Comparison of ENCODE assay signal across 7 cellular contexts in the genomic region with DNA sequence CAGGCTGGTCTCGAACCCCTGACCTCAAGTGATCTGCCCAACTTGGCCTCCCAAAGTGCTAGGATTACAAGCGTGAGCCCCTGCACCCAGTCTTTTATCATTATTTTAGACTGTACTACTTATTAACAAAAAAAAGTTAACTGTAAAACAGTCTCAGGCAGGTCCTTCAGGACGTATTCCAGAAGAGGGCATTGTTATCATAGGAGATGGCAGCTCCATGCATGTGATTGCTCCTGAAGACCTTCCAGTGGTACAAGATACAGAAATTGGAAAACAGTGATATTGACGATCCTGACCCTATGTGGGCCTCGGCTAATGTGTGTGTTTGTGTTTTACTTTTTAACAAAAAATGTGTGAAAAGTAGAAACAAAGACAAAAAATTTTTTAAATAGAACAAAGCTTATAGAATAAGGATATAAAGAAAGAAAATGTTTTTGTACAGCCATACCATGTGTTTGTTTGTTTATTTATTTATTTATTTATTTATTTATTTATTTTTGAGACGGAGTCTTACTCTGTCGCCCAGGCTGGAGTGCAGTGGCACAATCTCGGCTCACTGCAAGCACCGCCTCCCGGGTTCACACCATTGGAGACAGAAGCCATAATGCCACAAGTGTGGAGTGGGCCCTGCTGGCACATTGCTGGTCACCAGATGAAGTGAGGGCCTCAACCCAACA. TPM values are rescaled to one million over a fixed set of nuclear protein-coding genes. Genes with fewer than 3 reads are reported as not detected.
A peak's percentile ranks its signal among the peaks of the same experiment; 100 is the strongest.
DNase-seq lines count a peak whose midpoint lies in the region; ATAC-seq, FAIRE-seq and TF ChIP-seq lines count a peak whose summit lies in the region.
"Not testable (repeated sequence)": the region's sequence is repeated elsewhere in the genome, so short reads cannot be mapped to it uniquely, and the experiment has no call there.

No MANE protein-coding gene starts in this region.

- intact Hi-C loops in GM12878 (cut with micrococcal nuclease; ENCODE audit: unreplicated experiment): not testable (repeated sequence)

- not testable (repeated sequence) for H3K9me3 Mint-ChIP-seq in osteocyte (ENCODE audit: unreplicated experiment)

- not testable (repeated sequence) for H3K4me3 ChIP-seq in RWPE2 (ENCODE audit: severe bottlenecking); GM12878; epithelial cell of esophagus (ENCODE audit: low read length)

- CTCF ChIA-PET in GM12878 (lab: Yijun Ruan, JAX): interaction anchor here (1.7 kb wide), 1 partner anchor 108 kb away, joined by 9 read pairs; no protein-coding TSS in a partner anchor

- TF ChIP-seq RAD21 in GM12878 (IDR thresholded peaks at IDR 0.05; ENCODE audit: insufficient read depth, low read depth, low read length): peak; percentile 32; the same call in 1 of the 2 replicates

- DNase-seq in G401 (ENCODE audit: low spot score): peak; percentile 79
- DNase-seq in M059J (ENCODE audit: low read depth): peak; percentile 31
- DNase-seq in RWPE2 (ENCODE audit: low spot score); GM12878 (ENCODE audit: low read depth, low spot score); osteocyte (ENCODE audit: extremely low spot score, unreplicated experiment): not testable (repeated sequence)
- DNase-seq in epithelial cell of esophagus (ENCODE audit: low read depth): peak; percentile 29
- peak; percentile 18 for DNase-seq in iris pigment epithelial cell (ENCODE audit: low read depth)

- not testable (repeated sequence) for H3K4me3 Mint-ChIP-seq in osteocyte (ENCODE audit: unreplicated experiment)

- ATAC-seq in RWPE2 (ENCODE audit: low read depth); GM12878: not testable (repeated sequence)

- H3K4me1 Mint-ChIP-seq in osteocyte (ENCODE audit: unreplicated experiment): not testable (repeated sequence)

- WGBS in GM12878 (ENCODE audit: insufficient coverage, insufficient replicate concordance, low lambda C conversion rate, missing lambda C conversion rate): 78% methylated on average over 10 of the region's 10 CpGs

- not testable (repeated sequence) for TF ChIP-seq POLR2A in GM12878 (IDR thresholded peaks at IDR 0.05; ENCODE audit: low read depth, low read length)

- not testable (repeated sequence) for H3K4me2 ChIP-seq in GM12878 (ENCODE audit: control insufficient read depth, insufficient read depth)

- POLR2A ChIA-PET in GM12878 (lab: Charles Lee): not testable (repeated sequence)

- H3K9me3 ChIP-seq in RWPE2 (ENCODE audit: severe bottlenecking); GM12878 (replicated peaks; ENCODE audit: control insufficient read depth, insufficient read depth, low read length): not testable (repeated sequence)

- not testable (repeated sequence) for H3K36me3 ChIP-seq in RWPE2 (ENCODE audit: low read depth); GM12878 (ENCODE audit: control insufficient read depth in 2 of 2, insufficient read depth in 2 of 2, low read length in 1 of 2)

- H4K20me1 ChIP-seq in GM12878 (ENCODE audit: control insufficient read depth, insufficient read depth): not testable (repeated sequence)

- not testable (repeated sequence) for H3K27me3 ChIP-seq in RWPE2 (ENCODE audit: insufficient read depth, poor library complexity, severe bottlenecking); GM12878 (replicated peaks in 1 of 2; ENCODE audit: control insufficient read depth in 2 of 2, insufficient read depth in 2 of 2, low read length in 1 of 2)

- SMC1A ChIA-PET in GM12878 (lab: Charles Lee; ENCODE audit: uncharacterized antibody, unreplicated experiment): interaction anchor here (1.3 to 1.5 kb wide), 3 partner anchors 13 to 108 kb away, joined by 3 to 5 read pairs (median 3); partner anchors contain the start of gene FBXW11

- TF ChIP-seq EP300 in GM12878 (IDR thresholded peaks at IDR 0.05; ENCODE audit: borderline replicate concordance in 1 of 2, control insufficient read depth in 1 of 2, low read depth in 2 of 2, low read length in 2 of 2): not testable (repeated sequence)

- H3K27ac ChIP-seq in RWPE2 (ENCODE audit: poor library complexity, severe bottlenecking); GM12878 (ENCODE audit: control insufficient read depth, insufficient read depth): not testable (repeated sequence)

- BruUV-seq in GM12878 (replicated peaks; lab: Mats Ljungman, UMichigan): not testable (repeated sequence)

- FAIRE-seq in GM12878 (lab: Jason Lieb, UNC): not testable (repeated sequence)

- not testable (repeated sequence) for H3K27ac Mint-ChIP-seq in osteocyte (ENCODE audit: unreplicated experiment)

- H3K79me2 ChIP-seq in GM12878 (ENCODE audit: control insufficient read depth, insufficient read depth, low read length): not testable (repeated sequence)

- H3K36me3 Mint-ChIP-seq in osteocyte (ENCODE audit: unreplicated experiment): not testable (repeated sequence)

- H3K4me1 ChIP-seq in RWPE2 (ENCODE audit: insufficient read depth, poor library complexity, severe bottlenecking); GM12878 (ENCODE audit: control insufficient read depth, insufficient read depth, low read length): not testable (repeated sequence)

- H3K9ac ChIP-seq in GM12878 (ENCODE audit: control insufficient read depth, insufficient read depth, low read length): not testable (repeated sequence)

- RAD21 ChIA-PET in GM12878 (lab: Charles Lee; ENCODE audit: unreplicated experiment): not testable (repeated sequence)

- not testable (repeated sequence) for H3K27me3 Mint-ChIP-seq in osteocyte (ENCODE audit: unreplicated experiment)

- H2AFZ ChIP-seq in GM12878 (ENCODE audit: control insufficient read depth, low read depth, low read length): not testable (repeated sequence)

- in situ Hi-C loops in G401 (cut with HindIII; ENCODE audit: low sequenced_read_pairs); GM12878 (cut with MboI): not testable (repeated sequence)

- TF ChIP-seq CTCF in RWPE2 (IDR thresholded peaks at IDR 0.05; ENCODE audit: poor library complexity, severe bottlenecking) (peak; percentile 35), epithelial cell of esophagus (IDR thresholded peaks at IDR 0.05; ENCODE audit: insufficient read depth, low read depth, low read length, missing control alignments) (peak; percentile 27), osteocyte (IDR thresholded peaks at IDR 0.05) (peak; percentile 47)
- not testable (repeated sequence) for TF ChIP-seq CTCF in GM12878 (IDR thresholded peaks at IDR 0.05 in 2 of 3, conservative IDR thresholded peaks at IDR 0.05 in 1 of 3; ENCODE audit: control insufficient read depth in 2 of 3, extremely low read depth in 1 of 3, insufficient read depth in 1 of 3, low read depth in 3 of 3, low read length in 3 of 3)

RNA-seq across cellular contexts. Expression of gene FBXW11, which starts 13.8 kb away (rescaled TPM):
- 35.4 and 68.7 TPM in 2 replicates for total RNA-seq in G401 (2014; rRNA removed; shearing (Covaris generic))
- total RNA-seq in M059J (2014; rRNA removed; shearing (Covaris generic)): 38.5 and 75.0 TPM in 2 replicates
- total RNA-seq in GM12878 (2013; cell fraction: nucleolus; rRNA removed): 68.9 and 73.9 TPM in 2 replicates
- total RNA-seq in GM12878 (2014; rRNA removed) (44.5 and 55.5 TPM in 2 replicates), GM12878 (2014; rRNA removed; fragmentation: Illumina TruSeq; extraction: Trizol) (50.9 TPM in 2 replicates), GM12878 (2021) (48.4 and 50.7 TPM in 2 replicates), osteocyte (60.1 and 61.4 TPM in 2 replicates)
- polyA plus RNA-seq in GM12878 (2011; ENCODE audit: low read depth): 15.2 TPM
- polyA plus RNA-seq in GM12878 (2011; rRNA removed) (61.5 and 64.7 TPM in 2 replicates), GM12878 (2014; fragmentation: Illumina TruSeq; extraction: Trizol) (46.9 and 64.0 TPM in 2 replicates), GM12878 (2014; fragmentation: Nextera tagmentation; extraction: Ambion mirVana) (1 to 10 TPM; 4.3 to 7.7 TPM), GM12878 (2014; rRNA removed) (30.7 and 35.4 TPM in 2 replicates), GM12878 (2016; fragmentation: Nextera tagmentation; extraction: Ambion mirVana) (10 to 100 TPM; 27.8 to 28.2 TPM)
- polyA plus RNA-seq in GM12878 (2011; cell fraction: cytosol; rRNA removed): 40.9 and 41.2 TPM in 2 replicates
- polyA plus RNA-seq in GM12878 (2011; cell fraction: nucleus; rRNA removed): 34.3 and 43.8 TPM in 2 replicates
- polyA plus RNA-seq in GM12878 (2012): 23.6 and 28.8 TPM in 2 replicates
- polyA minus RNA-seq in GM12878 (2011; rRNA and poly(A)+ RNA removed): 111 and 144 TPM in 2 replicates
- 39.8 and 43.9 TPM in 2 replicates for polyA minus RNA-seq in GM12878 (2011; cell fraction: cytosol; rRNA and poly(A)+ RNA removed)
- polyA minus RNA-seq in GM12878 (2011; cell fraction: nucleus; rRNA and poly(A)+ RNA removed): 24.8 and 39.9 TPM in 2 replicates
